ENCODE assay signal across 15 cellular contexts in the genomic region with DNA sequence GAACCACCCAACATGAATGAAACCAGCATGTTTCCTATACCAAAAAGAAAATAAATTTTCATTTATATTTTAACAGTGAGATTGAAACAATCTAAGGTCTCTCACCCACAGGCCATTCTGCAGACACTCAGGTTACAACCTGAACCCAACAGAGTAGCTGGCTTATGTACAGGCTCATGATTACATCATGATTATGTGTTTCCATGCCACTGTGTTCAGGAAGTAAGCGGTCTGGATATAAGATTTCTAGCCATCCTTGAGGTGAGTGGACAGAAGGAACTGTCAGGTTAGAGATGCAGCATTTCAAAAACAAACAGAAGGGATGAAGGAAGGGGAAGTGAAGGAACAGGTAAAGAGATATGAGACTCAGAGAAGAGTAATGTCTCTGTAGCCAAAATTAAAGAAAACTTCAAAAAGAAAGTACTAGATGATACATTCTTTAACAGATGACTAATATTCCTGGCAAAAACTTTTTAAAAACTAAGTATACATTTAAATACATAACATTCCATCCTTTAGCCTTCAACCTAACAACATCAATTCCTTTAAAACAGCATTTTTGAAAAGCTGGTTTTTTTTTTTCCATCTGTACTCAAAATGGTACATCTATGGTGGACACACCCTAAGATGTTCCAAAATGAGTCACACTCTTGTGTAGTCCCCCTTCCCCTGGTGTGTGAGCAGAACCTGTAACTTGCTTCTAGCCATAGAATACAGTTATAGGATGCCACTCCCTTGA.
DNase-seq lines count a peak whose midpoint lies in the region; ATAC-seq and TF ChIP-seq lines count a peak whose summit lies in the region.
"Had no signal": no experiment of that assay in that cellular context is flagged by ENCODE, and none has a peak within 500 bp of the region (broad histone marks: within the 10 kb centered on the region; RNA-seq: fewer than 3 reads in every experiment).

No MANE protein-coding gene starts in this region.

- in situ Hi-C loops in GM23248 (cut with MboI) (no loop called here), transverse colon (cut with MboI; ENCODE audit: low pct_ligation_motif_present in 1 of 4, low pct_unique_long_range_greater_than_20kb in 1 of 4, low sequenced_read_pairs in 3 of 4) (no loop called here)

- H4K20me1 ChIP-seq in GM23248 (ENCODE audit: insufficient read depth), result no peaks in the 10 kb centered on the region

- H3K27me3 ChIP-seq in GM23248 (replicated peaks; ENCODE audit: insufficient read depth), result no peaks in the 10 kb centered on the region
- H3K27me3 ChIP-seq in transverse colon, result no peaks in the 10 kb centered on the region
- H3K27me3 ChIP-seq: pancreas had no signal

- WGBS in GM23248 (ENCODE audit: low coverage in 1 of 2, low lambda C conversion rate in 2 of 2, missing lambda C conversion rate in 2 of 2), 2 experiments, result 95 to 97% methylated on average over 1 of the region's 1 CpG
- WGBS in transverse colon (ENCODE audit: low coverage in 1 of 2), 2 donors, result 91 to 100% methylated on average over 1 of the region's 1 CpG

- H3F3A ChIP-seq in GM23248 (ENCODE audit: insufficient read depth), result peaks cover 39% of the 10 kb centered on the region

- DNase-seq in GM23248 (peak; percentile 73), RWPE1 (ENCODE audit: low spot score) (peak; percentile 70), epithelial cell of prostate (ENCODE audit: low read depth, low spot score) (no peak), osteocyte (ENCODE audit: extremely low spot score, unreplicated experiment) (no peak), HuH-7.5 (ENCODE audit: low spot score) (no peak), transverse colon (no peak), amygdala (lab: John Stamatoyannopoulos, UW) (no peak)
- DNase-seq: activated naive CD4-positive, alpha-beta T cell; hypothalamus; NCI-H446 treated with DMSO at 0.1 percent for 48 hours; pancreas; T-helper 9 cell had no signal

- CTCF ChIA-PET in RWPE1 (lab: Yijun Ruan, JAX), result interaction anchor here (0.5 kb wide), 1 partner anchor 280 kb away, joined by 3 read pairs; no protein-coding TSS in a partner anchor

- no peak for ATAC-seq in HG03135 (IDR thresholded peaks at IDR 0.05; ENCODE audit: unreplicated experiment)

- POLR2A ChIA-PET in RWPE1 (lab: Yijun Ruan, JAX; ENCODE audit: low non-redundant PET), result no interaction called here

- H3K36me3 Mint-ChIP-seq in osteocyte (ENCODE audit: unreplicated experiment), result peaks cover 14% of the 10 kb centered on the region

- no peaks in the 10 kb centered on the region for H3K9me2 ChIP-seq in GM23248 (ENCODE audit: insufficient read depth)

- intact Hi-C loops in transverse colon (cut with DNase I; ENCODE audit: low total_unique reads), result no loop called here

- H3K4me3 Mint-ChIP-seq in osteocyte (ENCODE audit: unreplicated experiment), result peak overlapping the region; percentile 2
- H3K4me3 Mint-ChIP-seq: stimulated activated naive CD8-positive, alpha-beta T cell treated with anti-CD3 and anti-CD28 coated beads, Interleukin-15, Interleukin-2, amounts not matched to agents 100 ng/mL and 50 ng/mL, for 24 hours had no signal

- H3K27ac Mint-ChIP-seq in osteocyte (ENCODE audit: unreplicated experiment), result peak overlapping the region; percentile 94
- H3K27ac Mint-ChIP-seq: stimulated activated naive CD8-positive, alpha-beta T cell treated with anti-CD3 and anti-CD28 coated beads, Interleukin-15, Interleukin-2, amounts not matched to agents 100 ng/mL and 50 ng/mL, for 24 hours had no signal

- no peak for TF ChIP-seq POLR2A in transverse colon (IDR thresholded peaks at IDR 0.05)

- TF ChIP-seq CTCF in RWPE1 (conservative IDR thresholded peaks at IDR 0.05; ENCODE audit: low read depth) (no peak), osteocyte (IDR thresholded peaks at IDR 0.05) (no peak), transverse colon (IDR thresholded peaks at IDR 0.05) (no peak)

- H2AFZ ChIP-seq in GM23248, result no peak overlapping the region

- peaks cover 7% of the 10 kb centered on the region for H3K9me3 Mint-ChIP-seq in osteocyte (ENCODE audit: unreplicated experiment)

- H3K9me3 ChIP-seq in GM23248 (ENCODE audit: low read depth) (no peaks in the 10 kb centered on the region), transverse colon (no peaks in the 10 kb centered on the region)
- H3K9me3 ChIP-seq: pancreas had no signal

- peaks cover 82% of the 10 kb centered on the region for H3K79me2 ChIP-seq in GM23248 (ENCODE audit: insufficient read depth)

- H3K9ac ChIP-seq in GM23248, result peak overlapping the region; percentile 68; the same call in 1 of the 2 replicates

- H3K36me3 ChIP-seq in GM23248 (ENCODE audit: low read depth), result no peaks in the 10 kb centered on the region
- H3K36me3 ChIP-seq in transverse colon, result no peaks in the 10 kb centered on the region
- H3K36me3 ChIP-seq: pancreas had no signal

- TF ChIP-seq EP300 in transverse colon (IDR thresholded peaks at IDR 0.05; ENCODE audit: low read depth), result no peak

- peaks cover 86% of the 10 kb centered on the region for H3K4me1 Mint-ChIP-seq in osteocyte (ENCODE audit: unreplicated experiment)

- peak overlapping the region; percentile 94 for H3K27ac ChIP-seq in GM23248
- H3K27ac ChIP-seq in RWPE1, result no peak overlapping the region; the same call in 1 of the 2 replicates
- peak overlapping the region; percentile 71 for H3K27ac ChIP-seq in epithelial cell of prostate
- H3K27ac ChIP-seq in transverse colon, result peak overlapping the region in 2 of 4 donors; percentile 48 to 55
- H3K27ac ChIP-seq: HL-60, pancreas had no signal

- peaks cover 48% of the 10 kb centered on the region for H3K4me1 ChIP-seq in GM23248 (ENCODE audit: insufficient read depth)
- H3K4me1 ChIP-seq in transverse colon, result peaks cover 0 to 8% (median 6%) of the 10 kb centered on the region in 4 donors
- H3K4me1 ChIP-seq: pancreas had no signal

- H3K4me3 ChIP-seq in GM23248, result peak overlapping the region; percentile 44
- no peak overlapping the region for H3K4me3 ChIP-seq in transverse colon
- H3K4me3 ChIP-seq: pancreas had no signal

- peak overlapping the region; percentile 56 for H3K4me2 ChIP-seq in GM23248 (ENCODE audit: unreplicated experiment)

- no peaks in the 10 kb centered on the region for H3K27me3 Mint-ChIP-seq in osteocyte (ENCODE audit: unreplicated experiment)
- H3K27me3 Mint-ChIP-seq: stimulated activated naive CD8-positive, alpha-beta T cell treated with anti-CD3 and anti-CD28 coated beads, Interleukin-15, Interleukin-2, amounts not matched to agents 100 ng/mL and 50 ng/mL, for 24 hours had no signal

Comparison
In these comparisons a context has a peak if more than half of its experiments do, and no peak if none do; other contexts are left out.
1. DNase-seq: peak in GM23248 (single experiment) and RWPE1 (single experiment); none in epithelial cell of prostate (single experiment), osteocyte (single experiment), HuH-7.5 (single experiment), transverse colon (single experiment) and amygdala (0 of 56).